9 cellular contexts compared by ENCODE assay signal in genomic region chr4:89511776-89512175, GRCh38.
"Had no signal": no experiment of that assay in that cellular context is flagged by ENCODE, and none has a peak within 500 bp of the region (broad histone marks: within the 10 kb centered on the region; RNA-seq: fewer than 3 reads in every experiment).

No MANE protein-coding gene starts in this region.

- ATAC-seq: naive thymus-derived CD4-positive, alpha-beta T cell; sciatic nerve had no signal

- H3K4me3 Mint-ChIP-seq: naive thymus-derived CD4-positive, alpha-beta T cell had no signal

- DNase-seq: effector CD4-positive, alpha-beta T cell; foreskin melanocyte; head of caudate nucleus; hippocampal formation; kidney glomerular epithelial cell; naive thymus-derived CD4-positive, alpha-beta T cell; stimulated activated naive CD4-positive, alpha-beta T cell; trophoblast cell had no signal

- H3K27ac Mint-ChIP-seq: naive thymus-derived CD4-positive, alpha-beta T cell had no signal
